ENCODE assay signal across 11 cellular contexts in genomic region chr6:26365633-26365995, GRCh38. TPM values are rescaled to one million over a fixed set of nuclear protein-coding genes. Genes with fewer than 3 reads are reported as not detected.
DNase-seq lines count a peak whose midpoint lies in the region; ATAC-seq and TF ChIP-seq lines count a peak whose summit lies in the region.
"Had no signal": no experiment of that assay in that cellular context is flagged by ENCODE, and none has a peak within 500 bp of the region (broad histone marks: within the 10 kb centered on the region; RNA-seq: fewer than 3 reads in every experiment).

No MANE protein-coding gene starts in this region.

- no peaks in the 10 kb centered on the region for H3K4me1 Mint-ChIP-seq in type B pancreatic cell (ENCODE audit: unreplicated experiment)
- H3K4me1 Mint-ChIP-seq: nephron had no signal

- DNase-seq in heart right ventricle (no peak), left ventricle myocardium superior (no peak), choroid plexus epithelial cell (ENCODE audit: low read depth) (no peak), middle frontal gyrus (ENCODE audit: extremely low spot score, low spot score) (no peak), type B pancreatic cell (ENCODE audit: extremely low spot score, unreplicated experiment) (no peak)

- no peak for ATAC-seq in heart right ventricle
- no peak for ATAC-seq in left ventricle myocardium superior
- no peak for ATAC-seq in HG02763 (IDR thresholded peaks at IDR 0.05; ENCODE audit: unreplicated experiment)
- no peak for ATAC-seq in HG03469 (IDR thresholded peaks at IDR 0.05; ENCODE audit: unreplicated experiment)

- H3K36me3 Mint-ChIP-seq in type B pancreatic cell, result peaks cover 3% of the 10 kb centered on the region

- WGBS in heart right ventricle, 2 donors, result 0% methylated on average over 1 of the region's 1 CpG

- no peak overlapping the region for H3K4me3 Mint-ChIP-seq in type B pancreatic cell
- H3K4me3 Mint-ChIP-seq: central memory CD8-positive, alpha-beta T cell; nephron had no signal

- peaks cover 0 to 17% (median 0%) of the 10 kb centered on the region in 9 donors for H3K36me3 ChIP-seq in heart right ventricle

- H3K9me3 ChIP-seq in heart right ventricle (no peaks in the 10 kb centered on the region), mononuclear cell (ENCODE audit: low read depth, low read length) (no peaks in the 10 kb centered on the region)

- peaks cover 0 to 39% (median 20%) of the 10 kb centered on the region in 9 donors for H3K4me1 ChIP-seq in heart right ventricle
- H3K4me1 ChIP-seq in mononuclear cell (ENCODE audit: insufficient read depth, low read length), result peaks cover 48% of the 10 kb centered on the region

- no peaks in the 10 kb centered on the region for H3K27me3 ChIP-seq in heart right ventricle
- H3K27me3 ChIP-seq in mononuclear cell (ENCODE audit: insufficient read depth, low read length), result no peaks in the 10 kb centered on the region

- no peak overlapping the region for H3K27ac Mint-ChIP-seq in type B pancreatic cell
- H3K27ac Mint-ChIP-seq: nephron; stimulated activated naive CD8-positive, alpha-beta T cell treated with anti-CD3 and anti-CD28 coated beads, Interleukin-15, amount 100 ng/mL, for 72 hours had no signal

- H3K27ac ChIP-seq in heart right ventricle, result peak overlapping the region in 9 of 10 donors; percentile 76 to 96 (median 83)

- TF ChIP-seq CTCF in heart right ventricle (IDR thresholded peaks at IDR 0.05), result no peak
- TF ChIP-seq CTCF in choroid plexus epithelial cell (conservative IDR thresholded peaks at IDR 0.05; ENCODE audit: low read depth, low read length), result no peak
- TF ChIP-seq CTCF in type B pancreatic cell (conservative IDR thresholded peaks at IDR 0.05), result no peak

- intact Hi-C loops in heart right ventricle (cut with DNase I), result no loop called here
- intact Hi-C loops in left ventricle myocardium superior (cut with micrococcal nuclease), result no loop called here

- no peaks in the 10 kb centered on the region for H3K27me3 Mint-ChIP-seq in type B pancreatic cell
- H3K27me3 Mint-ChIP-seq: central memory CD8-positive, alpha-beta T cell; stimulated activated naive CD8-positive, alpha-beta T cell treated with anti-CD3 and anti-CD28 coated beads, Interleukin-15, amount 100 ng/mL, for 72 hours had no signal

- peak overlapping the region; percentile 44 to 73 (median 64) for H3K4me3 ChIP-seq in heart right ventricle
- H3K4me3 ChIP-seq in choroid plexus epithelial cell (ENCODE audit: low read depth, low read length), result peak overlapping the region; percentile 59
- peak overlapping the region; percentile 70 for H3K4me3 ChIP-seq in mononuclear cell (ENCODE audit: low read length)

- H3K9me3 Mint-ChIP-seq in type B pancreatic cell, result no peaks in the 10 kb centered on the region
- H3K9me3 Mint-ChIP-seq: central memory CD8-positive, alpha-beta T cell; nephron; stimulated activated naive CD8-positive, alpha-beta T cell treated with anti-CD3 and anti-CD28 coated beads, Interleukin-15, amount 100 ng/mL, for 72 hours had no signal

RNA-seq across cellular contexts. Expression of gene BTN3A2, which starts 0.6 kb away (rescaled TPM):
- total RNA-seq in heart right ventricle (10 to 100 TPM in 4 of 10 donors, 1 to 10 TPM in 6; 4.2 to 68.1 (median 9.2) TPM), left ventricle myocardium superior (15.5 TPM), mononuclear cell (32.0 TPM), type B pancreatic cell (ENCODE audit: low replicate concordance) (13.1 and 16.4 TPM in 2 replicates)
- polyA plus RNA-seq in heart right ventricle, result 10 to 100 TPM; 10.5 to 11.1 TPM

RNA-seq across cellular contexts. Expression of gene BTN2A2, which starts 17.3 kb away (rescaled TPM):
- 10 to 100 TPM in 1 of 10 donors, 1 to 10 TPM in 9; 1.7 to 12.5 (median 3.8) TPM for total RNA-seq in heart right ventricle
- 1 to 10 TPM; 3.0 to 3.9 TPM for polyA plus RNA-seq in heart right ventricle
- total RNA-seq in left ventricle myocardium superior, result 4.5 TPM
- total RNA-seq in mononuclear cell, result 29.2 TPM
- 8.7 and 21.6 TPM in 2 replicates for total RNA-seq in type B pancreatic cell (ENCODE audit: low replicate concordance)

RNA-seq across cellular contexts. Expression of gene BTN3A1, which starts 36.5 kb away (rescaled TPM):
- total RNA-seq in heart right ventricle, result 10 to 100 TPM in 3 of 10 donors, 1 to 10 TPM in 7; 3.9 to 44.3 (median 8.6) TPM
- polyA plus RNA-seq in heart right ventricle, result 10 to 100 TPM in 1 of 2 donors, 1 to 10 TPM in 1; 3.9 to 11.0 TPM
- total RNA-seq in left ventricle myocardium superior, result 9.4 TPM
- total RNA-seq in mononuclear cell, result 51.2 TPM
- 19.6 and 19.9 TPM in 2 replicates for total RNA-seq in type B pancreatic cell (ENCODE audit: low replicate concordance)
